8 cellular contexts compared by ENCODE assay signal in genomic region chr19:54463531-54464043, GRCh38. TPM values are rescaled to one million over a fixed set of nuclear protein-coding genes. Genes with fewer than 3 reads are reported as not detected.
DNase-seq lines count a peak whose midpoint lies in the region; ATAC-seq and TF ChIP-seq lines count a peak whose summit lies in the region.

LENG9 (minus strand) TSS chr19:54463778; CDS start chr19:54463526, 252 bp downstream.

- H3K27me3 Mint-ChIP-seq in brain = peaks cover 34% of the 10 kb centered on the region

- no peaks in the 10 kb centered on the region; the same call in 1 of the 2 replicates for H3K4me1 ChIP-seq in iPS DF 6.9 (ENCODE audit: control insufficient read depth, insufficient read depth, low read length)
- H3K4me1 ChIP-seq in gastrocnemius medialis = peaks cover 7 to 24% of the 10 kb centered on the region in 2 donors

- H3K9me3 Mint-ChIP-seq in brain = peaks cover 0 to 4% (median 0%) of the 10 kb centered on the region in 5 experiments

- H3K4me1 Mint-ChIP-seq in brain = peaks cover 30% of the 10 kb centered on the region

- H3K9me3 ChIP-seq in iPS DF 6.9 (ENCODE audit: control insufficient read depth, insufficient read depth, low read length) = no peaks in the 10 kb centered on the region
- H3K9me3 ChIP-seq in gastrocnemius medialis = no peaks in the 10 kb centered on the region

- peaks cover 23% of the 10 kb centered on the region for H3K36me3 Mint-ChIP-seq in brain

- DNase-seq in NCI-H2081 (lab: John Stamatoyannopoulos, UW) (peak; percentile 87 to 93), UCSD-AML1 (lab: John Stamatoyannopoulos, UW; ENCODE audit: unreplicated experiment) (peak; percentile 89), iPS DF 6.9 (ENCODE audit: low read depth, low spot score) (peak; percentile 91), gastrocnemius medialis (peak; percentile 97 to 98), HuH-7.5 (ENCODE audit: low spot score) (no peak)

- H3K4me3 Mint-ChIP-seq in brain = peak within 1 kb of the TSS; percentile 90 to 97 (median 94)

- intact Hi-C loops in gastrocnemius medialis (cut with DNase I; ENCODE audit: low total_unique reads) = loop anchor here (1.0 to 10.0 kb wide), 5 partner anchors 14 to 791 kb away; partner anchors contain the start of genes LENG8, PPP6R1, PRPF31 and TFPT

- in situ Hi-C loops in gastrocnemius medialis (cut with MboI; ENCODE audit: low sequenced_read_pairs in 4 of 4) = no loop called here

- H3K4me3 ChIP-seq in iPS DF 6.9 (ENCODE audit: low read length) (peak within 1 kb of the TSS; percentile 73), gastrocnemius medialis (peak within 1 kb of the TSS; percentile 54 to 81 (median 62))

- TF ChIP-seq CTCF in brain (conservative IDR thresholded peaks at IDR 0.05) (no peak), gastrocnemius medialis (IDR thresholded peaks at IDR 0.05 in 4 of 5, conservative IDR thresholded peaks at IDR 0.05 in 1 of 5) (no peak)

- H3K27ac ChIP-seq in iPS DF 6.9 (ENCODE audit: low read length) (no peak within 1 kb of the TSS), gastrocnemius medialis (peak within 1 kb of the TSS; percentile 78 to 92 (median 84))

- WGBS in iPS DF 6.9 (ENCODE audit: insufficient coverage, insufficient read length) = no CpG with 5 or more reads among the region's 41 CpGs

- peak within 1 kb of the TSS; percentile 91 to 97 (median 95) for H3K27ac Mint-ChIP-seq in brain

- H3K36me3 ChIP-seq in iPS DF 6.9 (ENCODE audit: control insufficient read depth, insufficient read depth, low read length) (peaks cover 18% of the 10 kb centered on the region), gastrocnemius medialis (peaks cover 0 to 36% of the 10 kb centered on the region in 2 donors)

- TF ChIP-seq POLR2A in gastrocnemius medialis (IDR thresholded peaks at IDR 0.05) = peak; percentile 87 to 89

- ATAC-seq in GM18517 (IDR thresholded peaks at IDR 0.05; ENCODE audit: unreplicated experiment) (peak; percentile 67), HG02973 (IDR thresholded peaks at IDR 0.05; ENCODE audit: unreplicated experiment) (peak; percentile 48), gastrocnemius medialis (peak; percentile 85 to 87)

- H3K27me3 ChIP-seq in iPS DF 6.9 (ENCODE audit: control insufficient read depth, insufficient read depth, low read length) (no peaks in the 10 kb centered on the region), gastrocnemius medialis (no peaks in the 10 kb centered on the region)

RNA-seq across cellular contexts. Expression of gene LENG9, which starts in this region (rescaled TPM):
- polyA plus RNA-seq in brain (ENCODE audit: insufficient read depth, low read depth, low replicate concordance) = 1.5 TPM
- total RNA-seq in gastrocnemius medialis = 1 to 10 TPM; 1.5 to 4.9 (median 3.4) TPM
